In the genomic region with DNA sequence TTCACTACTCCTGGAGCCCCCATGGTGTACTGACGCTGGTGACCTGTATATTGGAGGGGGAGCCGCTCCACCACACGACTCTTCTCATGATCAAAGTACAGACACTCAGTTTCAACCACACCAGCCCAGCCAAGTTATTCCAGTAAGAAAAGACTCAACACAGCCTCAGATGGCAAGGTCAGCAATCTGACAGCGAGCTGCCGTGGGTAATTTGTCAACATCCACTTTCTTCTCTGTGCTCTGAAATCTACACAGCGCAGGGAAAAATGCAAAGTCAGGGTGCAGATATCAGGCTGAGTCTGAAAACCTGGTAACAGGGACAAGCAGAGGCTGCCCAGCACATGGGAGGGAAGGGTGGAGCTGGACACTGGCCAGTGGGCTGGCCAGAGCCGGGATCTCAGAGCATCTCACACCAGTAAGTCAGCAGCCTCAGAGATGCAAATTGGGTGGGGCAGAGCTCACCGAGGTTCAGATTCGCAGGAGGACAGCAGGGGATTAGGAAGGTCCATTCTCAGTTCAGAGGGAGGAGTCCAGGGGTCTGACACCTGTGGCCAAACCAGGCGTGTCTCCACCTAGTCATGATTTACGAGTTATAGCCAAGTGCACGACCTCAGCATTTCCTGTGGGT, we compare ENCODE assay signal across 18 cellular contexts. TPM values are rescaled to one million over a fixed set of nuclear protein-coding genes. Genes with fewer than 3 reads are reported as not detected.
A peak's percentile ranks its signal among the peaks of the same experiment; 100 is the strongest.
DNase-seq lines count a peak whose midpoint lies in the region; ATAC-seq, FAIRE-seq and TF ChIP-seq lines count a peak whose summit lies in the region.
"Had no signal": no experiment of that assay in that cellular context is flagged by ENCODE, and none has a peak within 500 bp of the region (broad histone marks: within the 10 kb centered on the region; RNA-seq: fewer than 3 reads in every experiment).

No MANE protein-coding gene starts in this region.

- FAIRE-seq in astrocyte (lab: Jason Lieb, UNC), result no peak
- FAIRE-seq: endothelial cell of umbilical vein had no signal

- H2AFZ ChIP-seq in astrocyte (ENCODE audit: low read depth, low read length), result no peak overlapping the region

- peak overlapping the region; percentile 50 for H3K4me3 Mint-ChIP-seq in astrocyte (ENCODE audit: unreplicated experiment)
- no peak overlapping the region for H3K4me3 Mint-ChIP-seq in activated T-cell treated with anti-CD3 and anti-CD28 coated beads, Interleukin-2, amount 50 U/mL, for 4 hours
- H3K4me3 Mint-ChIP-seq: activated naive CD4-positive, alpha-beta T cell treated with anti-CD3 and anti-CD28 coated beads, Interleukin-2, amount 50 U/mL, for 24 hours; naive thymus-derived CD8-positive, alpha-beta T cell; stimulated activated effector memory CD8-positive, alpha-beta T cell treated with anti-CD3 and anti-CD28 coated beads, Interleukin-12 subunit alpha, Interleukin-12 subunit beta, amount 100 ng/mL, for 72 hours had no signal

- H3K9me3 Mint-ChIP-seq in astrocyte (ENCODE audit: unreplicated experiment), result peaks cover 2% of the 10 kb centered on the region
- no peaks in the 10 kb centered on the region for H3K9me3 Mint-ChIP-seq in activated T-cell treated with anti-CD3 and anti-CD28 coated beads, Interleukin-2, amount 50 U/mL, for 4 hours
- H3K9me3 Mint-ChIP-seq: activated naive CD4-positive, alpha-beta T cell treated with anti-CD3 and anti-CD28 coated beads, Interleukin-2, amount 50 U/mL, for 24 hours; naive thymus-derived CD8-positive, alpha-beta T cell; stimulated activated effector memory CD8-positive, alpha-beta T cell treated with anti-CD3 and anti-CD28 coated beads, Interleukin-12 subunit alpha, Interleukin-12 subunit beta, amount 100 ng/mL, for 72 hours had no signal

- DNase-seq in left cardiac atrium (peak; percentile 58), right atrium auricular region (ENCODE audit: low spot score) (no peak), astrocyte (ENCODE audit: low read depth) (peak; percentile 40), iPS-NIHi11 (ENCODE audit: low spot score) (peak; percentile 51), COR-L47 (lab: John Stamatoyannopoulos, UW) (no peak), vagina (ENCODE audit: extremely low spot score in 2 of 2) (no peak), NCI-H510A (lab: John Stamatoyannopoulos, UW) (no peak)
- no peak for DNase-seq in activated T-cell treated with anti-CD3 and anti-CD28 coated beads, Interleukin-2, amount 50 U/mL, for 4 hours
- DNase-seq: activated CD4-positive, CD25-positive, alpha-beta regulatory T cell; GDM1; naive thymus-derived CD8-positive, alpha-beta T cell; NCI-H1048; OCI-M1; T-helper 1 cell; trophoblast cell had no signal

- H3K27ac ChIP-seq in right atrium auricular region (no peak overlapping the region), astrocyte (ENCODE audit: low read depth, low read length) (no peak overlapping the region), vagina (no peak overlapping the region)

- H3K27me3 Mint-ChIP-seq in astrocyte (ENCODE audit: low read depth, unreplicated experiment), result peaks cover 33% of the 10 kb centered on the region
- peaks cover 27% of the 10 kb centered on the region for H3K27me3 Mint-ChIP-seq in activated T-cell treated with anti-CD3 and anti-CD28 coated beads, Interleukin-2, amount 50 U/mL, for 4 hours (ENCODE audit: low read depth)

- H3K4me3 ChIP-seq in right atrium auricular region, result no peak overlapping the region
- H3K4me3 ChIP-seq in astrocyte (ENCODE audit: insufficient read depth, low read depth, low read length), result no peak overlapping the region
- no peak overlapping the region for H3K4me3 ChIP-seq in vagina

- H3K4me1 ChIP-seq in right atrium auricular region, result peaks cover 0 to 19% of the 10 kb centered on the region in 2 donors
- no peaks in the 10 kb centered on the region for H3K4me1 ChIP-seq in astrocyte (ENCODE audit: insufficient read depth, low read length)
- peaks cover 12% of the 10 kb centered on the region for H3K4me1 ChIP-seq in vagina

- H3K4me2 ChIP-seq in astrocyte (ENCODE audit: low read length), result no peak overlapping the region

- no peak overlapping the region for H3K9ac ChIP-seq in astrocyte (ENCODE audit: low read length)

- intact Hi-C loops in left cardiac atrium (cut with DNase I), result no loop called here
- intact Hi-C loops in vagina (cut with DNase I), result no loop called here

- H3K79me2 ChIP-seq in astrocyte (ENCODE audit: insufficient read depth, low read length), result no peaks in the 10 kb centered on the region

- H4K20me1 ChIP-seq in astrocyte (ENCODE audit: insufficient read depth, low read length), result no peaks in the 10 kb centered on the region

- H3K36me3 Mint-ChIP-seq in astrocyte (ENCODE audit: low read depth, unreplicated experiment), result peaks cover 8% of the 10 kb centered on the region
- no peaks in the 10 kb centered on the region for H3K36me3 Mint-ChIP-seq in activated T-cell treated with anti-CD3 and anti-CD28 coated beads, Interleukin-2, amount 50 U/mL, for 4 hours (ENCODE audit: insufficient read depth)
- H3K36me3 Mint-ChIP-seq: activated naive CD4-positive, alpha-beta T cell treated with anti-CD3 and anti-CD28 coated beads, Interleukin-2, amount 50 U/mL, for 24 hours; naive thymus-derived CD8-positive, alpha-beta T cell; stimulated activated effector memory CD8-positive, alpha-beta T cell treated with anti-CD3 and anti-CD28 coated beads, Interleukin-12 subunit alpha, Interleukin-12 subunit beta, amount 100 ng/mL, for 72 hours had no signal

- H3K27ac Mint-ChIP-seq in astrocyte (ENCODE audit: unreplicated experiment), result no peak overlapping the region
- H3K27ac Mint-ChIP-seq: activated naive CD4-positive, alpha-beta T cell treated with anti-CD3 and anti-CD28 coated beads, Interleukin-2, amount 50 U/mL, for 24 hours; naive thymus-derived CD8-positive, alpha-beta T cell; stimulated activated effector memory CD8-positive, alpha-beta T cell treated with anti-CD3 and anti-CD28 coated beads, Interleukin-12 subunit alpha, Interleukin-12 subunit beta, amount 100 ng/mL, for 72 hours had no signal

- TF ChIP-seq CTCF in right atrium auricular region (IDR thresholded peaks at IDR 0.05), result no peak
- TF ChIP-seq CTCF in astrocyte (IDR thresholded peaks at IDR 0.05; ENCODE audit: insufficient read depth, low read depth, low read length), result no peak
- TF ChIP-seq CTCF in vagina (IDR thresholded peaks at IDR 0.05), result no peak

- peaks cover 16% of the 10 kb centered on the region for H3K4me1 Mint-ChIP-seq in astrocyte (ENCODE audit: low read depth, unreplicated experiment)
- peaks cover 4% of the 10 kb centered on the region for H3K4me1 Mint-ChIP-seq in activated T-cell treated with anti-CD3 and anti-CD28 coated beads, Interleukin-2, amount 50 U/mL, for 4 hours (ENCODE audit: low read depth)
- H3K4me1 Mint-ChIP-seq: activated naive CD4-positive, alpha-beta T cell treated with anti-CD3 and anti-CD28 coated beads, Interleukin-2, amount 50 U/mL, for 24 hours had no signal

- peak; percentile 53 to 87 for ATAC-seq in left cardiac atrium
- no peak for ATAC-seq in activated T-cell treated with anti-CD3 and anti-CD28 coated beads, Interleukin-2, amount 50 U/mL, for 4 hours
- ATAC-seq: naive thymus-derived CD8-positive, alpha-beta T cell; stimulated activated effector memory CD8-positive, alpha-beta T cell treated with anti-CD3 and anti-CD28 coated beads, Interleukin-12 subunit alpha, Interleukin-12 subunit beta, amount 100 ng/mL, for 72 hours had no signal

- TF ChIP-seq POLR2A in vagina (IDR thresholded peaks at IDR 0.05), result no peak

- H3K36me3 ChIP-seq in right atrium auricular region (no peaks in the 10 kb centered on the region), astrocyte (ENCODE audit: insufficient read depth, low read length) (no peaks in the 10 kb centered on the region), vagina (no peaks in the 10 kb centered on the region)

- H3K9me3 ChIP-seq in right atrium auricular region (no peaks in the 10 kb centered on the region), astrocyte (ENCODE audit: insufficient read depth, low read depth, low read length) (no peaks in the 10 kb centered on the region), vagina (no peaks in the 10 kb centered on the region)

- H3K27me3 ChIP-seq in right atrium auricular region (no peaks in the 10 kb centered on the region), astrocyte (ENCODE audit: insufficient read depth, low read length) (peaks cover 11% of the 10 kb centered on the region), vagina (no peaks in the 10 kb centered on the region)

RNA-seq across cellular contexts. Expression of gene RPS6KA2, which starts 44.5 kb away (rescaled TPM):
- total RNA-seq in left cardiac atrium, result 10 to 100 TPM; 59.6 to 95.7 TPM
- 100 to 1,000 TPM in 1 of 2 donors, 10 to 100 TPM in 1; 78.6 to 131 TPM for total RNA-seq in right atrium auricular region
- 33.5 and 38.8 TPM in 2 replicates for total RNA-seq in astrocyte
- 1 to 10 TPM; 2.8 to 6.2 (median 6.0) TPM for total RNA-seq in activated T-cell treated with anti-CD3 and anti-CD28 coated beads, Interleukin-2, amount 50 U/mL, for 4 hours
- 65.1 TPM for total RNA-seq in vagina

Comparison
In these comparisons a context has a peak if more than half of its experiments do, and no peak if none do; other contexts are left out.
1. DNase-seq: peak in left cardiac atrium (single experiment), astrocyte (single experiment) and iPS-NIHi11 (single experiment); none in right atrium auricular region (single experiment), COR-L47 (single experiment), activated T-cell treated with anti-CD3 and anti-CD28 coated beads, Interleukin-2, amount 50 U/mL, for 4 hours (single experiment), vagina (0 of 2) and NCI-H510A (single experiment).
2. ATAC-seq: peak in left cardiac atrium (2 of 2); none in activated T-cell treated with anti-CD3 and anti-CD28 coated beads, Interleukin-2, amount 50 U/mL, for 4 hours (0 of 2).